Comparison of ENCODE assay signal across 1 cellular context in genomic region chr16:85139888-85140339, GRCh38.
TF ChIP-seq lines count a peak whose summit lies in the region.

No MANE protein-coding gene starts in this region.

TF ChIP-seq in HepG2, 621 proteins besides CTCF, POLR2A, EP300 and RAD21 (continued from another document and continues in another):
- TF ChIP-seq PAXIP1 (CRISPR knock-in tag; conservative IDR thresholded peaks at IDR 0.05) (peak; percentile 91), SNRNP70 (IDR thresholded peaks at IDR 0.05; ENCODE audit: low read depth, low read length) (no peak), NBN (conservative IDR thresholded peaks at IDR 0.05) (no peak), CBFB (CRISPR knock-in tag; IDR thresholded peaks at IDR 0.05) (peak; percentile 86), CREM (IDR thresholded peaks at IDR 0.05) (peak; percentile 52; the same call in 1 of the 2 replicates), CREM (CRISPR knock-in tag; IDR thresholded peaks at IDR 0.05) (no peak), THAP11 (CRISPR knock-in tag; IDR thresholded peaks at IDR 0.05) (peak; percentile 49; the same call in 1 of the 2 replicates), LCORL (IDR thresholded peaks at IDR 0.05) (no peak), LCORL (CRISPR knock-in tag; IDR thresholded peaks at IDR 0.05) (no peak), KDM4B (CRISPR knock-in tag; IDR thresholded peaks at IDR 0.05) (no peak), SP4 (CRISPR knock-in tag; IDR thresholded peaks at IDR 0.05) (no peak), RXRA (CRISPR knock-in tag; IDR thresholded peaks at IDR 0.05) (peak; percentile 29; the same call in 1 of the 2 replicates), TARDBP (CRISPR knock-in tag; IDR thresholded peaks at IDR 0.05) (no peak), ZNF253 (CRISPR knock-in tag; IDR thresholded peaks at IDR 0.05; ENCODE audit: borderline replicate concordance) (no peak), KAT7 (CRISPR knock-in tag; IDR thresholded peaks at IDR 0.05; ENCODE audit: borderline replicate concordance) (no peak), HES4 (CRISPR knock-in tag; IDR thresholded peaks at IDR 0.05; ENCODE audit: borderline replicate concordance) (no peak), ZNF33A (CRISPR knock-in tag; IDR thresholded peaks at IDR 0.05; ENCODE audit: borderline replicate concordance) (no peak), MBNL3 (CRISPR knock-in tag; conservative IDR thresholded peaks at IDR 0.05) (no peak), ZNF816 (CRISPR knock-in tag; IDR thresholded peaks at IDR 0.05; ENCODE audit: borderline replicate concordance) (no peak), ZBTB33 (CRISPR knock-in tag; IDR thresholded peaks at IDR 0.05) (0 out of 2 replicates have a peak, but pooled peaks have one; percentile 27), CEBPB (IDR thresholded peaks at IDR 0.05; ENCODE audit: borderline replicate concordance, low read depth, low read length) (peak; percentile 90), SRY (CRISPR knock-in tag; IDR thresholded peaks at IDR 0.05) (no peak), ZBTB44 (CRISPR knock-in tag; IDR thresholded peaks at IDR 0.05) (no peak), ZFP36 (IDR thresholded peaks at IDR 0.05; ENCODE audit: borderline replicate concordance, low read depth, low read length, partially characterized antibody) (peak; percentile 86), ZNF713 (CRISPR knock-in tag; IDR thresholded peaks at IDR 0.05) (no peak), HMGXB4 (CRISPR knock-in tag; IDR thresholded peaks at IDR 0.05; ENCODE audit: borderline replicate concordance in 1 of 2, low read depth in 1 of 2) (peak in 1 of 2 experiments; percentile 61; a peak in 1 of 4 replicates), NR2F1 (CRISPR knock-in tag; IDR thresholded peaks at IDR 0.05) (peak; percentile 24 to 36; a peak in 1 of 4 replicates), KLF11 (CRISPR knock-in tag; IDR thresholded peaks at IDR 0.05) (no peak), MBD4 (IDR thresholded peaks at IDR 0.05; ENCODE audit: borderline replicate concordance, low read length) (no peak), TRIM22 (IDR thresholded peaks at IDR 0.05) (no peak), FOSL2 (CRISPR knock-in tag; IDR thresholded peaks at IDR 0.05) (peak; percentile 59; the same call in 1 of the 2 replicates)
- TF ChIP-seq, protein P1, sequence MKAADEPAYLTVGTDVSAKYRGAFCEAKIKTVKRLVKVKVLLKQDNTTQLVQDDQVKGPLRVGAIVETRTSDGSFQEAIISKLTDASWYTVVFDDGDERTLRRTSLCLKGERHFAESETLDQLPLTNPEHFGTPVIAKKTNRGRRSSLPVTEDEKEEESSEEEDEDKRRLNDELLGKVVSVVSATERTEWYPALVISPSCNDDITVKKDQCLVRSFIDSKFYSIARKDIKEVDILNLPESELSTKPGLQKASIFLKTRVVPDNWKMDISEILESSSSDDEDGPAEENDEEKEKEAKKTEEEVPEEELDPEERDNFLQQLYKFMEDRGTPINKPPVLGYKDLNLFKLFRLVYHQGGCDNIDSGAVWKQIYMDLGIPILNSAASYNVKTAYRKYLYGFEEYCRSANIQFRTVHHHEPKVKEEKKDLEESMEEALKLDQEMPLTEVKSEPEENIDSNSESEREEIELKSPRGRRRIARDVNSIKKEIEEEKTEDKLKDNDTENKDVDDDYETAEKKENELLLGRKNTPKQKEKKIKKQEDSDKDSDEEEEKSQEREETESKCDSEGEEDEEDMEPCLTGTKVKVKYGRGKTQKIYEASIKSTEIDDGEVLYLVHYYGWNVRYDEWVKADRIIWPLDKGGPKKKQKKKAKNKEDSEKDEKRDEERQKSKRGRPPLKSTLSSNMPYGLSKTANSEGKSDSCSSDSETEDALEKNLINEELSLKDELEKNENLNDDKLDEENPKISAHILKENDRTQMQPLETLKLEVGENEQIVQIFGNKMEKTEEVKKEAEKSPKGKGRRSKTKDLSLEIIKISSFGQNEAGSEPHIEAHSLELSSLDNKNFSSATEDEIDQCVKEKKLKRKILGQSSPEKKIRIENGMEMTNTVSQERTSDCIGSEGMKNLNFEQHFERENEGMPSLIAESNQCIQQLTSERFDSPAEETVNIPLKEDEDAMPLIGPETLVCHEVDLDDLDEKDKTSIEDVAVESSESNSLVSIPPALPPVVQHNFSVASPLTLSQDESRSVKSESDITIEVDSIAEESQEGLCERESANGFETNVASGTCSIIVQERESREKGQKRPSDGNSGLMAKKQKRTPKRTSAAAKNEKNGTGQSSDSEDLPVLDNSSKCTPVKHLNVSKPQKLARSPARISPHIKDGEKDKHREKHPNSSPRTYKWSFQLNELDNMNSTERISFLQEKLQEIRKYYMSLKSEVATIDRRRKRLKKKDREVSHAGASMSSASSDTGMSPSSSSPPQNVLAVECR (CRISPR knock-in tag; IDR thresholded peaks at IDR 0.05; ENCODE audit: borderline replicate concordance), result peak; percentile 44; the same call in 1 of the 2 replicates
- TF ChIP-seq, protein P2, sequence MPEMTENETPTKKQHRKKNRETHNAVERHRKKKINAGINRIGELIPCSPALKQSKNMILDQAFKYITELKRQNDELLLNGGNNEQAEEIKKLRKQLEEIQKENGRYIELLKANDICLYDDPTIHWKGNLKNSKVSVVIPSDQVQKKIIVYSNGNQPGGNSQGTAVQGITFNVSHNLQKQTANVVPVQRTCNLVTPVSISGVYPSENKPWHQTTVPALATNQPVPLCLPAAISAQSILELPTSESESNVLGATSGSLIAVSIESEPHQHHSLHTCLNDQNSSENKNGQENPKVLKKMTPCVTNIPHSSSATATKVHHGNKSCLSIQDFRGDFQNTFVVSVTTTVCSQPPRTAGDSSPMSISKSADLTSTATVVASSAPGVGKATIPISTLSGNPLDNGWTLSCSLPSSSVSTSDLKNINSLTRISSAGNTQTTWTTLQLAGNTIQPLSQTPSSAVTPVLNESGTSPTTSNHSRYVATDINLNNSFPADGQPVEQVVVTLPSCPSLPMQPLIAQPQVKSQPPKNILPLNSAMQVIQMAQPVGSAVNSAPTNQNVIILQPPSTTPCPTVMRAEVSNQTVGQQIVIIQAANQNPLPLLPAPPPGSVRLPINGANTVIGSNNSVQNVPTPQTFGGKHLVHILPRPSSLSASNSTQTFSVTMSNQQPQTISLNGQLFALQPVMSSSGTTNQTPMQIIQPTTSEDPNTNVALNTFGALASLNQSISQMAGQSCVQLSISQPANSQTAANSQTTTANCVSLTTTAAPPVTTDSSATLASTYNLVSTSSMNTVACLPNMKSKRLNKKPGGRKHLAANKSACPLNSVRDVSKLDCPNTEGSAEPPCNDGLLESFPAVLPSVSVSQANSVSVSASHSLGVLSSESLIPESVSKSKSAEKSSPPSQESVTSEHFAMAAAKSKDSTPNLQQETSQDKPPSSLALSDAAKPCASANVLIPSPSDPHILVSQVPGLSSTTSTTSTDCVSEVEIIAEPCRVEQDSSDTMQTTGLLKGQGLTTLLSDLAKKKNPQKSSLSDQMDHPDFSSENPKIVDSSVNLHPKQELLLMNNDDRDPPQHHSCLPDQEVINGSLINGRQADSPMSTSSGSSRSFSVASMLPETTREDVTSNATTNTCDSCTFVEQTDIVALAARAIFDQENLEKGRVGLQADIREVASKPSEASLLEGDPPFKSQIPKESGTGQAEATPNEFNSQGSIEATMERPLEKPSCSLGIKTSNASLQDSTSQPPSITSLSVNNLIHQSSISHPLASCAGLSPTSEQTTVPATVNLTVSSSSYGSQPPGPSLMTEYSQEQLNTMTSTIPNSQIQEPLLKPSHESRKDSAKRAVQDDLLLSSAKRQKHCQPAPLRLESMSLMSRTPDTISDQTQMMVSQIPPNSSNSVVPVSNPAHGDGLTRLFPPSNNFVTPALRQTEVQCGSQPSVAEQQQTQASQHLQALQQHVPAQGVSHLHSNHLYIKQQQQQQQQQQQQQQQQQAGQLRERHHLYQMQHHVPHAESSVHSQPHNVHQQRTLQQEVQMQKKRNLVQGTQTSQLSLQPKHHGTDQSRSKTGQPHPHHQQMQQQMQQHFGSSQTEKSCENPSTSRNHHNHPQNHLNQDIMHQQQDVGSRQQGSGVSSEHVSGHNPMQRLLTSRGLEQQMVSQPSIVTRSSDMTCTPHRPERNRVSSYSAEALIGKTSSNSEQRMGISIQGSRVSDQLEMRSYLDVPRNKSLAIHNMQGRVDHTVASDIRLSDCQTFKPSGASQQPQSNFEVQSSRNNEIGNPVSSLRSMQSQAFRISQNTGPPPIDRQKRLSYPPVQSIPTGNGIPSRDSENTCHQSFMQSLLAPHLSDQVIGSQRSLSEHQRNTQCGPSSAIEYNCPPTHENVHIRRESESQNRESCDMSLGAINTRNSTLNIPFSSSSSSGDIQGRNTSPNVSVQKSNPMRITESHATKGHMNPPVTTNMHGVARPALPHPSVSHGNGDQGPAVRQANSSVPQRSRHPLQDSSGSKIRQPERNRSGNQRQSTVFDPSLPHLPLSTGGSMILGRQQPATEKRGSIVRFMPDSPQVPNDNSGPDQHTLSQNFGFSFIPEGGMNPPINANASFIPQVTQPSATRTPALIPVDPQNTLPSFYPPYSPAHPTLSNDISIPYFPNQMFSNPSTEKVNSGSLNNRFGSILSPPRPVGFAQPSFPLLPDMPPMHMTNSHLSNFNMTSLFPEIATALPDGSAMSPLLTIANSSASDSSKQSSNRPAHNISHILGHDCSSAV (CRISPR knock-in tag; IDR thresholded peaks at IDR 0.05; ENCODE audit: borderline replicate concordance), result no peak
- TF ChIP-seq, protein P3, sequence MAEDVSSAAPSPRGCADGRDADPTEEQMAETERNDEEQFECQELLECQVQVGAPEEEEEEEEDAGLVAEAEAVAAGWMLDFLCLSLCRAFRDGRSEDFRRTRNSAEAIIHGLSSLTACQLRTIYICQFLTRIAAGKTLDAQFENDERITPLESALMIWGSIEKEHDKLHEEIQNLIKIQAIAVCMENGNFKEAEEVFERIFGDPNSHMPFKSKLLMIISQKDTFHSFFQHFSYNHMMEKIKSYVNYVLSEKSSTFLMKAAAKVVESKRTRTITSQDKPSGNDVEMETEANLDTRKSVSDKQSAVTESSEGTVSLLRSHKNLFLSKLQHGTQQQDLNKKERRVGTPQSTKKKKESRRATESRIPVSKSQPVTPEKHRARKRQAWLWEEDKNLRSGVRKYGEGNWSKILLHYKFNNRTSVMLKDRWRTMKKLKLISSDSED (CRISPR knock-in tag; IDR thresholded peaks at IDR 0.05), result no peak
